ENCODE assay signal across 8 cellular contexts in the genomic region with DNA sequence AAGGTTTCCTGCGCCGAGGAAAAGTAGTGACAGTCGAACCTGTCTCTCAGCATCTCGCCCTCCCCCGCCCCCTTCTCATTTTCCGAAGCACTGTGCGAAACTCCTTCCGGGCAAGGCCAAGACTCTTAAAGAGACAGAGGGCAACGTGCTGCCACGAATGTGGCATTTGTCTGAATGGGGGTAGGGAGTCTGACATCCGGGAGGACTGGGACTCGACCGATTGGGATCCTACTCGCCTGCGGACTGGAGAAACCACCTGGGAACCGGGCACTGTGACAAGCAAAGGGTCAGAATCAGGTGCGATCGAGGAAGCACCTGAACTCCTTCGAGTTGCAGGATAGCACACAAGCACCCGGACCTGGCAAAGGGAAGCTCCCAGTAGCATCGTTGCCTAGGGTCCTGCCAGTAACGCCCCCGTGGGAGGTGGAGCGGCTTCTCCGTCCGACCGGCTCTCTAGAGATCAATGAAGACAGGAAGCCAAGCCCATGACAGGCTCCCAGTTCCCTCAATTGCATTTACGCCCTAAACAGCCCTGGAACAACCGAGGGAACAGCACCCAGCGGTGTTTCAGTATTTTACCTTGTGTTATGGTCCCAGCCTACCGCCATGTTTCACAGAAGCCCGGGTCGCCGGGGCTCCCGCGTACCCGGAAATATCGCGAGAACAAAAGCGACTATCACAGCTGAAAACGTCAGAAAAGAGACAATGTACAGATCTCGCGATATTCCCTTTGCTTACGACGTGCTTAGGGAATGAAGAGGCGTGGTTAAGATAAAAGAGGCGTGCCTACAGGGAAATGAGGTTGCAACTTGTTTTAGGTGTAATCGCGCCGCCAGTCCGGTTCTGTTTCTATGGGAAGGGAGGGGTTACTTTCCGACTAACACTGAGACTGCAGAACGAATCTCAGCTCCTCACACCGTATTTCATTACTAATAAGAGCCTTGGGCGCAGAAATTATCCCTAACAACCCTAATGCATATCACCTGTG. TPM values are rescaled to one million over a fixed set of nuclear protein-coding genes. Genes with fewer than 3 reads are reported as not detected.
DNase-seq lines count a peak whose midpoint lies in the region; ATAC-seq lines count a peak whose summit lies in the region.

A gene with protein sequence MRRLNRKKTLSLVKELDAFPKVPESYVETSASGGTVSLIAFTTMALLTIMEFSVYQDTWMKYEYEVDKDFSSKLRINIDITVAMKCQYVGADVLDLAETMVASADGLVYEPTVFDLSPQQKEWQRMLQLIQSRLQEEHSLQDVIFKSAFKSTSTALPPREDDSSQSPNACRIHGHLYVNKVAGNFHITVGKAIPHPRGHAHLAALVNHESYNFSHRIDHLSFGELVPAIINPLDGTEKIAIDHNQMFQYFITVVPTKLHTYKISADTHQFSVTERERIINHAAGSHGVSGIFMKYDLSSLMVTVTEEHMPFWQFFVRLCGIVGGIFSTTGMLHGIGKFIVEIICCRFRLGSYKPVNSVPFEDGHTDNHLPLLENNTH (minus strand): TSS at position 637 of the 988 bp plus-strand sequence. CDS start 9,539 bp downstream, outside the sequence.

- H3K4me3 ChIP-seq in GM08714 (ENCODE audit: low read length): peak within 1 kb of the TSS; percentile 96

- H3K27ac Mint-ChIP-seq in activated naive CD4-positive, alpha-beta T cell treated with anti-CD3 and anti-CD28 coated beads, Interleukin-2, amount 50 U/mL, for 72 hours: peak within 1 kb of the TSS; percentile 96 to 99

- peak within 1 kb of the TSS; percentile 63 for H3K27ac ChIP-seq in temporal lobe (ENCODE audit: low read depth, low read length)

- H3K36me3 Mint-ChIP-seq in activated naive CD4-positive, alpha-beta T cell treated with anti-CD3 and anti-CD28 coated beads, Interleukin-2, amount 50 U/mL, for 72 hours: peaks cover 17 to 20% of the 10 kb centered on the region in 2 donors

- peak; percentile 100 for DNase-seq in NCI-H1092 treated with DMSO at 0.1 percent for 48 hours (lab: John Stamatoyannopoulos, UW)
- peak; percentile 87 for DNase-seq in SKM-1 (lab: John Stamatoyannopoulos, UW; ENCODE audit: unreplicated experiment)
- peak; percentile 82 to 89 for DNase-seq in activated naive CD4-positive, alpha-beta T cell treated with anti-CD3 and anti-CD28 coated beads, Interleukin-2, amount 50 U/mL, for 72 hours (ENCODE audit: low spot score in 2 of 2)
- peak; percentile 99 for DNase-seq in glomerular endothelial cell (ENCODE audit: extremely low read depth, low read depth, low spot score)
- DNase-seq in occipital lobe (lab: John Stamatoyannopoulos, UW): peak; percentile 87

- ATAC-seq in HG02610 (IDR thresholded peaks at IDR 0.05; ENCODE audit: unreplicated experiment): peak; percentile 96
- peak; percentile 92 to 97 for ATAC-seq in activated naive CD4-positive, alpha-beta T cell treated with anti-CD3 and anti-CD28 coated beads, Interleukin-2, amount 50 U/mL, for 72 hours

- H3K9me3 Mint-ChIP-seq in activated naive CD4-positive, alpha-beta T cell treated with anti-CD3 and anti-CD28 coated beads, Interleukin-2, amount 50 U/mL, for 72 hours: peaks cover 0 to 4% of the 10 kb centered on the region in 2 donors

RNA-seq across cellular contexts. Expression of the gene that starts here (rescaled TPM):
- total RNA-seq in activated naive CD4-positive, alpha-beta T cell treated with anti-CD3 and anti-CD28 coated beads, Interleukin-2, amount 50 U/mL, for 72 hours: 10 to 100 TPM; 73.6 to 93.5 TPM
- total RNA-seq in glomerular endothelial cell (23.3 and 51.6 TPM in 2 replicates), occipital lobe (58.8 TPM), temporal lobe (35.2 TPM)

Comparison
In these comparisons a context has a peak if more than half of its experiments do, and no peak if none do; other contexts are left out.
1. Peak in every context shown above with its lines: DNase-seq, ATAC-seq, H3K4me3 ChIP-seq and H3K27ac ChIP-seq.